In the genomic region with DNA sequence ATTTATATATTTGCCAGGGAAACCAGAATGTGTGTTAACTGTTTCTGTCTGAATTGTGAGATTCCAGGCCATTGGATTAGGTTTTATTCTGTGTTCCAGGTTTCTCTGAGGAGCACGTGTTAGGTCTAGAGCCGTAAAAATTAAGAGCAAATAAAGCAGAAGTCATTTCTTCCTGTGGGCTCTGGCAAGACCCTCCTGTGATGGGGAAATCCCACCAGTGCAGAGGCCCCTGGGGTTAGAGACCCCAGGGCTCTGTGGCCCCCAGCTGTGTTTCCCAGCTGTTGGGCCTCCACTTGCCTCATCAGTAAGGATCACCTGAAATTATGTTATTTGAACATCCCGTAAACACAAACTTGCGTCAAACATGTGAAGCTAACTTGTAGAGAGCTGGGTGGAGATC, we compare ENCODE assay signal across 27 cellular contexts. TPM values are rescaled to one million over a fixed set of nuclear protein-coding genes. Genes with fewer than 3 reads are reported as not detected.
A peak's percentile ranks its signal among the peaks of the same experiment; 100 is the strongest.
DNase-seq lines count a peak whose midpoint lies in the region; ATAC-seq, FAIRE-seq and TF ChIP-seq lines count a peak whose summit lies in the region.
"Had no signal": no experiment of that assay in that cellular context is flagged by ENCODE, and none has a peak within 500 bp of the region (broad histone marks: within the 10 kb centered on the region; RNA-seq: fewer than 3 reads in every experiment).

No MANE protein-coding gene starts in this region.

- H3K36me3 Mint-ChIP-seq in HFFc6 (ENCODE audit: low read depth) = peaks cover 63% of the 10 kb centered on the region

- no peak overlapping the region for H3K4me2 ChIP-seq in HepG2 (ENCODE audit: low read depth, low read length)
- H3K4me2 ChIP-seq: A549, GM23338 had no signal

- H3K9me3 ChIP-seq in HepG2 (ENCODE audit: low read length) (no peaks in the 10 kb centered on the region), right lobe of liver (no peaks in the 10 kb centered on the region), transverse colon (no peaks in the 10 kb centered on the region)
- H3K9me3 ChIP-seq: A549, Peyer's patch had no signal

- peaks cover 48% of the 10 kb centered on the region for H3K4me1 Mint-ChIP-seq in HFFc6 (ENCODE audit: low read depth)
- H3K4me1 Mint-ChIP-seq: GM23338, H9 had no signal

- BruUV-seq in HepG2 (replicated peaks; lab: Mats Ljungman, UMichigan) = TSS peak; percentile 14

- H3K27me3 Mint-ChIP-seq in HFFc6 (ENCODE audit: insufficient read depth) = peaks cover 2% of the 10 kb centered on the region
- H3K27me3 Mint-ChIP-seq: CD8-positive, alpha-beta memory T cell had no signal

- no peak overlapping the region for H2AFZ ChIP-seq in HepG2 (ENCODE audit: low read length)
- H2AFZ ChIP-seq: GM23338 had no signal

- H3K27ac ChIP-seq in HepG2 (ENCODE audit: extremely low read length, insufficient read depth, low read length) (no peak overlapping the region), right lobe of liver (no peak overlapping the region), RWPE1 (peak overlapping the region; percentile 40; the same call in 1 of the 2 replicates), transverse colon (no peak overlapping the region)
- H3K27ac ChIP-seq: A549, C4-2B, Peyer's patch, SK-N-MC had no signal

- TF ChIP-seq CTCF in HepG2 (CRISPR knock-in tag; IDR thresholded peaks at IDR 0.05) (no peak), right lobe of liver (IDR thresholded peaks at IDR 0.05) (no peak), HFFc6 (IDR thresholded peaks at IDR 0.05) (no peak), RWPE1 (conservative IDR thresholded peaks at IDR 0.05; ENCODE audit: low read depth) (no peak), transverse colon (IDR thresholded peaks at IDR 0.05) (no peak)

- POLR2A ChIA-PET in HepG2 (lab: Yijun Ruan, JAX) = no interaction called here
- POLR2A ChIA-PET in RWPE1 (lab: Yijun Ruan, JAX; ENCODE audit: low non-redundant PET) = no interaction called here

- H3K36me3 ChIP-seq in HepG2 (replicated peaks in 1 of 2; ENCODE audit: control insufficient read depth in 1 of 2, insufficient read depth in 2 of 2, low read length in 2 of 2) (peaks cover 83 to 97% of the 10 kb centered on the region in 2 experiments), right lobe of liver (peaks cover 0 to 2% (median 0%) of the 10 kb centered on the region in 4 donors), transverse colon (peaks cover 0 to 30% (median 10%) of the 10 kb centered on the region in 4 donors)

- no peak overlapping the region for H3K4me3 Mint-ChIP-seq in HFFc6
- H3K4me3 Mint-ChIP-seq: CD8-positive, alpha-beta memory T cell; GM23338; H9; T-helper 1 cell treated with Interleukin-12 subunit alpha and Interleukin-12 subunit beta and Interleukin-4 antibody, amounts not matched to agents 30 μg/mL and 1 μg/mL, for 36 hours had no signal

- H3K9me3 Mint-ChIP-seq in HFFc6 = peaks cover 3% of the 10 kb centered on the region; the same call in 1 of the 2 replicates
- H3K9me3 Mint-ChIP-seq: CD8-positive, alpha-beta memory T cell; GM23338; H9; T-helper 1 cell treated with Interleukin-12 subunit alpha and Interleukin-12 subunit beta and Interleukin-4 antibody, amounts not matched to agents 30 μg/mL and 1 μg/mL, for 36 hours had no signal

- no peaks in the 10 kb centered on the region for H3K79me2 ChIP-seq in HepG2 (ENCODE audit: insufficient read depth, low read length)

- TF ChIP-seq EP300 in HepG2 (IDR thresholded peaks at IDR 0.05; ENCODE audit: low read depth in 2 of 2, low read length in 2 of 2) (no peak), HepG2 (CRISPR knock-in tag; IDR thresholded peaks at IDR 0.05; ENCODE audit: borderline replicate concordance) (no peak), transverse colon (IDR thresholded peaks at IDR 0.05; ENCODE audit: low read depth) (no peak)

- no peak overlapping the region for H3K9ac ChIP-seq in HepG2 (ENCODE audit: insufficient read depth, low read depth, low read length)

- in situ Hi-C loops in HepG2 (cut with HindIII; ENCODE audit: extremely low pct_ligation_motif_present, low pct_unique_long_range_greater_than_20kb) = no loop called here
- in situ Hi-C loops in transverse colon (cut with MboI; ENCODE audit: low pct_ligation_motif_present in 1 of 4, low pct_unique_long_range_greater_than_20kb in 1 of 4, low sequenced_read_pairs in 3 of 4) = no loop called here

- H3K27me3 ChIP-seq in HepG2 (ENCODE audit: control insufficient read depth in 1 of 2, insufficient read depth in 2 of 2, low read length in 2 of 2) = no peaks in the 10 kb centered on the region
- no peaks in the 10 kb centered on the region for H3K27me3 ChIP-seq in right lobe of liver
- H3K27me3 ChIP-seq in transverse colon = no peaks in the 10 kb centered on the region
- H3K27me3 ChIP-seq: Peyer's patch had no signal

- H3K4me1 ChIP-seq in HepG2 (ENCODE audit: insufficient read depth, low read length) (no peaks in the 10 kb centered on the region), right lobe of liver (no peaks in the 10 kb centered on the region), transverse colon (no peaks in the 10 kb centered on the region)
- H3K4me1 ChIP-seq: Peyer's patch had no signal

- CTCF ChIA-PET in HepG2 (lab: Yijun Ruan, JAX; ENCODE audit: low intra/inter-chr PET ratio, low total read pairs) (no interaction called here), RWPE1 (lab: Yijun Ruan, JAX) (interaction anchor here (0.7 kb wide), 1 partner anchor 172 kb away, joined by 4 read pairs; no protein-coding TSS in a partner anchor)

- ATAC-seq in HepG2 = no peak
- no peak for ATAC-seq in right lobe of liver
- ATAC-seq in HG02759 (IDR thresholded peaks at IDR 0.05; ENCODE audit: unreplicated experiment) = no peak
- no peak for ATAC-seq in GM21717 (IDR thresholded peaks at IDR 0.05; ENCODE audit: unreplicated experiment)
- ATAC-seq: A549, GM23338 had no signal

- H3K4me3 ChIP-seq in HepG2 (replicated peaks in 1 of 3; ENCODE audit: insufficient read depth in 1 of 3, low read depth in 2 of 3, low read length in 3 of 3) = no peak overlapping the region
- no peak overlapping the region for H3K4me3 ChIP-seq in right lobe of liver
- no peak overlapping the region for H3K4me3 ChIP-seq in transverse colon
- H3K4me3 ChIP-seq: A549, GM23338, Peyer's patch, SK-N-MC had no signal

- no peak for TF ChIP-seq RAD21 in HepG2 (CRISPR knock-in tag; IDR thresholded peaks at IDR 0.05)

- TF ChIP-seq POLR2A in HepG2 (IDR thresholded peaks at IDR 0.05; ENCODE audit: insufficient read depth in 1 of 2, low read depth in 2 of 2, low read length in 2 of 2) (no peak), right lobe of liver (IDR thresholded peaks at IDR 0.05) (no peak), transverse colon (IDR thresholded peaks at IDR 0.05) (no peak)

- intact Hi-C loops in HepG2 (cut with micrococcal nuclease; ENCODE audit: unreplicated experiment) (no loop called here), right lobe of liver (cut with DNase I) (no loop called here), transverse colon (cut with DNase I; ENCODE audit: low total_unique reads) (no loop called here)

- H4K20me1 ChIP-seq in HepG2 (ENCODE audit: insufficient read depth, low read length) = no peaks in the 10 kb centered on the region

- 96% methylated on average over 4 of the region's 4 CpGs for WGBS in HepG2 (ENCODE audit: low lambda C conversion rate)
- 89% methylated on average over 4 of the region's 4 CpGs for WGBS in right lobe of liver (ENCODE audit: insufficient coverage, low coverage, low lambda C conversion rate, missing lambda C conversion rate)
- WGBS in transverse colon (ENCODE audit: low coverage in 1 of 2), 2 donors = 20 to 84% methylated on average over 2 to 4 of the region's 4 CpGs

- peak overlapping the region; percentile 11; the same call in 1 of the 2 replicates for H3K27ac Mint-ChIP-seq in HFFc6
- H3K27ac Mint-ChIP-seq: CD8-positive, alpha-beta memory T cell; GM23338; T-helper 1 cell treated with Interleukin-12 subunit alpha and Interleukin-12 subunit beta and Interleukin-4 antibody, amounts not matched to agents 30 μg/mL and 1 μg/mL, for 36 hours had no signal

- no peak for DNase-seq in HepG2 (ENCODE audit: low spot score)
- no peak for DNase-seq in right lobe of liver
- no peak for DNase-seq in HFFc6
- no peak for DNase-seq in RWPE1 (ENCODE audit: low spot score)
- no peak for DNase-seq in transverse colon
- DNase-seq: Calu3; CD8-positive, alpha-beta memory T cell; DMS79 treated with DMSO at 0.1 percent for 48 hours; H9; Karpas-422; NCI-H1694; NCI-H2029 treated with DMSO at 0.1 percent for 48 hours; NCI-H446 treated with DMSO at 0.1 percent for 48 hours; NCI-H526 treated with DMSO at 0.1 percent for 48 hours; OCI-M1; Peyer's patch; SIG-M5; SW 1271 had no signal

- no peak for FAIRE-seq in HepG2 (lab: Jason Lieb, UNC)
- FAIRE-seq: A549, GM12892, GM18507 had no signal

RNA-seq across cellular contexts. Expression of gene HK2, which starts 50.2 kb away (rescaled TPM):
- total RNA-seq in HepG2 (2016; rRNA removed; fragmentation: Illumina TruSeq; extraction: Trizol) (13.2 and 24.4 TPM in 2 replicates), right lobe of liver (10 to 100 TPM in 1 of 6 experiments, 1 to 10 TPM in 1, under 1 TPM in 4; 0.48 to 23.0 (median 0.87) TPM), transverse colon (100 to 1,000 TPM; 104 to 175 (median 131) TPM)
- total RNA-seq in HepG2 (2016; cell fraction: cytosol; rRNA removed; fragmentation: Illumina TruSeq; extraction: Trizol; ENCODE audit: low read depth) = 1.4 and 1.6 TPM in 2 replicates
- 13.6 and 21.9 TPM in 2 replicates for total RNA-seq in HepG2 (2016; cell fraction: insoluble cytoplasmic fraction; rRNA removed; fragmentation: Illumina TruSeq; extraction: Trizol)
- 8.5 and 9.3 TPM in 2 replicates for total RNA-seq in HepG2 (2016; cell fraction: membrane; rRNA removed; fragmentation: Illumina TruSeq; extraction: Trizol)
- total RNA-seq in HepG2 (2016; cell fraction: nucleus; rRNA removed; fragmentation: Illumina TruSeq; extraction: Trizol) = 20.3 and 20.8 TPM in 2 replicates
- 97.0 and 101 TPM in 2 replicates for polyA plus RNA-seq in HepG2 (2011; rRNA removed)
- polyA plus RNA-seq in HepG2 (2011; cell fraction: cytosol; rRNA removed) = 69.4 and 70.4 TPM in 2 replicates
- polyA plus RNA-seq in HepG2 (2011; cell fraction: nucleus; rRNA removed) = 105 and 144 TPM in 2 replicates
- 78.0 and 124 TPM in 2 replicates for polyA plus RNA-seq in HepG2 (2012)
- 0.93 and 0.99 TPM in 2 replicates for polyA plus RNA-seq in HepG2 (2016; cell fraction: cytosol; fragmentation: Illumina TruSeq; extraction: Trizol; ENCODE audit: low read depth)
- 23.2 and 27.3 TPM in 2 replicates for polyA plus RNA-seq in HepG2 (2016; cell fraction: insoluble cytoplasmic fraction; fragmentation: Illumina TruSeq; extraction: Trizol; ENCODE audit: low read depth)
- polyA plus RNA-seq in HepG2 (2016; cell fraction: membrane; fragmentation: Illumina TruSeq; extraction: Trizol; ENCODE audit: low read depth) = 2.8 and 3.5 TPM in 2 replicates
- 30.1 and 30.3 TPM in 2 replicates for polyA plus RNA-seq in HepG2 (2016; cell fraction: nucleus; fragmentation: Illumina TruSeq; extraction: Trizol; ENCODE audit: insufficient read depth, low read depth)
- 69.1 and 358 TPM in 2 replicates for polyA minus RNA-seq in HepG2 (2011; rRNA and poly(A)+ RNA removed; ENCODE audit: low replicate concordance)
- 176 and 190 TPM in 2 replicates for polyA minus RNA-seq in HepG2 (2011; cell fraction: cytosol; rRNA and poly(A)+ RNA removed)
- 176 and 200 TPM in 2 replicates for polyA minus RNA-seq in HepG2 (2011; cell fraction: nucleus; rRNA and poly(A)+ RNA removed)
- 10 to 100 TPM; 26.2 to 51.3 (median 28.4) TPM for total RNA-seq in HFFc6 (2021; fragmentation: NEBNext Ultra II Directional; extraction: Animal tissue kit (Norgen Biotek cat#: 25700))
